9 cellular contexts compared by ENCODE assay signal in the genomic region with DNA sequence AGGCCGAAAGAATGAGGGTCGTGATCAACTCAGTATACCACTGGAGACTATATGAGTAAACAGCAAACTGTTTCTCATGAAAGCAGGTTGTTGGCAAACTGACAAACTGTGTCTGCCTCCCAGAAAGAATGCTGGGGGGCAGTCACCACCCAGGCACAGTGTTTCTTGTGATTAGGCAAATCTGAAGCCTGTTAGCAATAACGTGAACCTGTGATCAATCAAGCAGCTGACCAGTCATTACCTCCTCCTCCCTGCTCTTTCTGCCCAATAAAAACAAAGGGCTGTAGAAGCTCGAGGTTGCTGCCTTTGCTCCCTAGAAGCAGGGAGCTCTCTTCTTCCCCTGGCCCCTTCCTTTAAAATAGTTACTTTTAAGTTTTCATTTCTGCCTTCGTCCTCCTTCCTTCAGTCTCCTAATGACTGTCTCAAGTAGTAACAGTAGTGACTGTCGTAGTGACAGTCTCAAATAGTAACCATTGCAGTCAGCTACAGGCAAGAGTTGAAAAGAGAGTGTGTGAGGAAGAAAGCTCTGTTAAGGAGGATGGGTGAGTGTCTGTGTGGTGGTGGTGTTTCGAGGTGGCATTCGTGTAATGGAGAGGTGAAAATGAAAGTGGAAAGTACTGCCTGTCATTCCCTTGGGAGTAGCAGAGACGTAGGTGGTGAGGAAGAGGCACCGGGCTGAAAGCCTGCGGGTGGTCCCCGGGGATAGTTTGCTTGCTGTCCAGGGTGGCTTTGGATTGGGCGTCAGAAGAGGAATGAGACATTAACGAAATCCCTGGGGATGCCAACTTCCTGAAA. TPM values are rescaled to one million over a fixed set of nuclear protein-coding genes. Genes with fewer than 3 reads are reported as not detected.
DNase-seq lines count a peak whose midpoint lies in the region; ATAC-seq lines count a peak whose summit lies in the region.
"Had no signal": no experiment of that assay in that cellular context is flagged by ENCODE, and none has a peak within 500 bp of the region (broad histone marks: within the 10 kb centered on the region; RNA-seq: fewer than 3 reads in every experiment).

No MANE protein-coding gene starts in this region.

- peaks cover 2% of the 10 kb centered on the region for H3K36me3 Mint-ChIP-seq in central memory CD8-positive, alpha-beta T cell (ENCODE audit: insufficient read depth)
- H3K36me3 Mint-ChIP-seq: activated naive CD4-positive, alpha-beta T cell treated with anti-CD3 and anti-CD28 coated beads, Interleukin-2, amount 50 U/mL, for 24 hours had no signal

- H3K4me3 ChIP-seq in rectal smooth muscle tissue (ENCODE audit: low read length), result peak overlapping the region; percentile 71

- no peaks in the 10 kb centered on the region for H3K9me3 Mint-ChIP-seq in central memory CD8-positive, alpha-beta T cell
- H3K9me3 Mint-ChIP-seq: activated naive CD4-positive, alpha-beta T cell treated with anti-CD3 and anti-CD28 coated beads, Interleukin-2, amount 50 U/mL, for 24 hours had no signal

- H3K27ac ChIP-seq in rectal smooth muscle tissue (ENCODE audit: low read depth, low read length), result peak overlapping the region; percentile 16

- no peak for DNase-seq in Right ventricle myocardium inferior (ENCODE audit: missing footprints)
- DNase-seq in cardiac septum (ENCODE audit: low spot score), result no peak
- DNase-seq in central memory CD8-positive, alpha-beta T cell (ENCODE audit: low spot score in 2 of 2), result no peak
- DNase-seq in NCI-H2196 (lab: John Stamatoyannopoulos, UW; ENCODE audit: unreplicated experiment), result no peak
- no peak for DNase-seq in NCI-H2227 (lab: John Stamatoyannopoulos, UW; ENCODE audit: unreplicated experiment)
- no peak for DNase-seq in stimulated activated naive CD4-positive, alpha-beta T cell treated with Interleukin-2 at 50 U/mL for 16 hours (lab: John Stamatoyannopoulos, UW)

- H3K27me3 Mint-ChIP-seq in central memory CD8-positive, alpha-beta T cell, result no peaks in the 10 kb centered on the region
- H3K27me3 Mint-ChIP-seq: activated naive CD4-positive, alpha-beta T cell treated with anti-CD3 and anti-CD28 coated beads, Interleukin-2, amount 50 U/mL, for 24 hours had no signal

- no peak overlapping the region for H3K9ac ChIP-seq in rectal smooth muscle tissue (ENCODE audit: low read length)

- H3K27me3 ChIP-seq in rectal smooth muscle tissue (ENCODE audit: control insufficient read depth, insufficient read depth, low read length), result no peaks in the 10 kb centered on the region

- H3K36me3 ChIP-seq in rectal smooth muscle tissue (ENCODE audit: control insufficient read depth, insufficient read depth, low read length), result no peaks in the 10 kb centered on the region

- peak; percentile 34 for ATAC-seq in Right ventricle myocardium inferior
- peak; percentile 57 for ATAC-seq in HG03342 (IDR thresholded peaks at IDR 0.05; ENCODE audit: unreplicated experiment)
- peak; percentile 8 for ATAC-seq in central memory CD8-positive, alpha-beta T cell (replicated peaks; ENCODE audit: extremely low read depth, poor library complexity, severe bottlenecking)

- no peak overlapping the region for H3K4me3 Mint-ChIP-seq in central memory CD8-positive, alpha-beta T cell
- H3K4me3 Mint-ChIP-seq: activated naive CD4-positive, alpha-beta T cell treated with anti-CD3 and anti-CD28 coated beads, Interleukin-2, amount 50 U/mL, for 24 hours had no signal

- no peaks in the 10 kb centered on the region for H3K4me1 ChIP-seq in rectal smooth muscle tissue (ENCODE audit: control insufficient read depth, insufficient read depth, low read length)

- peaks cover 30% of the 10 kb centered on the region for H3K4me1 Mint-ChIP-seq in central memory CD8-positive, alpha-beta T cell

- intact Hi-C loops in Right ventricle myocardium inferior (cut with DNase I) (no loop called here), cardiac septum (cut with DNase I) (no loop called here)

- H3K27ac Mint-ChIP-seq in central memory CD8-positive, alpha-beta T cell (ENCODE audit: low read depth), result no peak overlapping the region
- H3K27ac Mint-ChIP-seq: activated naive CD4-positive, alpha-beta T cell treated with anti-CD3 and anti-CD28 coated beads, Interleukin-2, amount 50 U/mL, for 24 hours had no signal

RNA-seq across cellular contexts. Expression of gene HHAT, which starts 14.5 kb away (rescaled TPM):
- total RNA-seq in Right ventricle myocardium inferior (1.8 TPM), cardiac septum (2.4 TPM)
